Comparison of ENCODE assay signal across 27 cellular contexts in the genomic region with DNA sequence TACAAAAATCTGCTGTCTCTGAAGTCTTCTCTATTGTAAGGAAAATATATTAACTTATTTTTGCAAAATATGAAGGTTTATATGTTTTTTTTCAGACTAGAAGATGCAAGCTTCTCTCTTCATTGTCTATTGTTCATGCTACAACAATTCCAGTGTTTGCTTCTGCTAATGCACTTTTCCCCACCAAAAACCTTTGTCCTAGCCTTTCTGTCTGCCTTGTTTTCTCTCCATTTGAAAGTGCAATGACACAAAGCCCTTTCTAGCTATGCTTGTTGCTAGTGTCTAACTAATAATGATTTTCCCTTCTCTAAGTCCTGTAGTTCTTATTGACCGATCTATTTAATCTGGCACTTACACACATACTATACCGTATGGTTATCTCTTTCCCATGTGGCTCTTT.
"Had no signal": no experiment of that assay in that cellular context is flagged by ENCODE, and none has a peak within 500 bp of the region (broad histone marks: within the 10 kb centered on the region; RNA-seq: fewer than 3 reads in every experiment).

No MANE protein-coding gene starts in this region.

- H3K27ac Mint-ChIP-seq: effector memory CD8-positive, alpha-beta T cell; naive thymus-derived CD4-positive, alpha-beta T cell; nephron; stimulated activated naive B cell treated with anti-CD40 and anti-IgM and Interleukin-4, amounts not matched to agents 10 μg/mL and 1 μg/mL and 100 μg/mL, for 72 hours; stimulated activated naive CD8-positive, alpha-beta T cell treated with anti-CD3 and anti-CD28 coated beads, Interleukin-15, Interleukin-2, amounts not matched to agents 100 ng/mL and 50 ng/mL, for 24 hours had no signal

- H3K4me3 Mint-ChIP-seq: effector memory CD8-positive, alpha-beta T cell; naive thymus-derived CD4-positive, alpha-beta T cell; nephron; stimulated activated naive B cell treated with anti-CD40 and anti-IgM and Interleukin-4, amounts not matched to agents 10 μg/mL and 1 μg/mL and 100 μg/mL, for 72 hours; stimulated activated naive CD8-positive, alpha-beta T cell treated with anti-CD3 and anti-CD28 coated beads, Interleukin-15, Interleukin-2, amounts not matched to agents 100 ng/mL and 50 ng/mL, for 24 hours had no signal

- H3K36me3 Mint-ChIP-seq: naive thymus-derived CD4-positive, alpha-beta T cell; stimulated activated naive B cell treated with anti-CD40 and anti-IgM and Interleukin-4, amounts not matched to agents 10 μg/mL and 1 μg/mL and 100 μg/mL, for 72 hours had no signal

- H3K4me1 Mint-ChIP-seq: naive thymus-derived CD4-positive, alpha-beta T cell; nephron; stimulated activated naive B cell treated with anti-CD40 and anti-IgM and Interleukin-4, amounts not matched to agents 10 μg/mL and 1 μg/mL and 100 μg/mL, for 72 hours had no signal

- ATAC-seq: effector memory CD8-positive, alpha-beta T cell; left cardiac atrium; left lung; naive thymus-derived CD4-positive, alpha-beta T cell; psoas muscle; right lobe of liver; stimulated activated naive B cell treated with anti-CD40 and anti-IgM and Interleukin-4, amounts not matched to agents 10 μg/mL and 1 μg/mL and 100 μg/mL, for 72 hours had no signal

- H3K27me3 Mint-ChIP-seq: effector memory CD8-positive, alpha-beta T cell; naive thymus-derived CD4-positive, alpha-beta T cell; stimulated activated naive B cell treated with anti-CD40 and anti-IgM and Interleukin-4, amounts not matched to agents 10 μg/mL and 1 μg/mL and 100 μg/mL, for 72 hours; stimulated activated naive CD8-positive, alpha-beta T cell treated with anti-CD3 and anti-CD28 coated beads, Interleukin-15, Interleukin-2, amounts not matched to agents 100 ng/mL and 50 ng/mL, for 24 hours had no signal

- DNase-seq: dermis blood vessel endothelial cell; effector memory CD8-positive, alpha-beta T cell; erythroblast; esophagus squamous epithelium; foreskin melanocyte; hypothalamus; kidney; left cardiac atrium; left lung; mesendoderm; midbrain; naive thymus-derived CD4-positive, alpha-beta T cell; nucleus accumbens; posterior cingulate gyrus; psoas muscle; retina; right lobe of liver; small intestine; stimulated activated CD4-positive, alpha-beta T cell treated with anti-CD3 and anti-CD28 coated beads, Interleukin-15, amount 100 ng/mL, for 24 hours; stimulated activated CD4-positive, alpha-beta T cell treated with anti-CD3 and anti-CD28 coated beads, Interleukin-2, amount 100 ng/mL, for 48 hours; stimulated activated naive B cell treated with anti-CD40 and anti-IgM and Interleukin-4, amounts not matched to agents 10 μg/mL and 1 μg/mL and 100 μg/mL, for 72 hours; thyroid gland; trophoblast cell had no signal

- H3K27ac ChIP-seq: coronary artery, esophagus squamous epithelium, left lung, psoas muscle, right lobe of liver, thyroid gland, vagina had no signal
